In the genomic region with DNA sequence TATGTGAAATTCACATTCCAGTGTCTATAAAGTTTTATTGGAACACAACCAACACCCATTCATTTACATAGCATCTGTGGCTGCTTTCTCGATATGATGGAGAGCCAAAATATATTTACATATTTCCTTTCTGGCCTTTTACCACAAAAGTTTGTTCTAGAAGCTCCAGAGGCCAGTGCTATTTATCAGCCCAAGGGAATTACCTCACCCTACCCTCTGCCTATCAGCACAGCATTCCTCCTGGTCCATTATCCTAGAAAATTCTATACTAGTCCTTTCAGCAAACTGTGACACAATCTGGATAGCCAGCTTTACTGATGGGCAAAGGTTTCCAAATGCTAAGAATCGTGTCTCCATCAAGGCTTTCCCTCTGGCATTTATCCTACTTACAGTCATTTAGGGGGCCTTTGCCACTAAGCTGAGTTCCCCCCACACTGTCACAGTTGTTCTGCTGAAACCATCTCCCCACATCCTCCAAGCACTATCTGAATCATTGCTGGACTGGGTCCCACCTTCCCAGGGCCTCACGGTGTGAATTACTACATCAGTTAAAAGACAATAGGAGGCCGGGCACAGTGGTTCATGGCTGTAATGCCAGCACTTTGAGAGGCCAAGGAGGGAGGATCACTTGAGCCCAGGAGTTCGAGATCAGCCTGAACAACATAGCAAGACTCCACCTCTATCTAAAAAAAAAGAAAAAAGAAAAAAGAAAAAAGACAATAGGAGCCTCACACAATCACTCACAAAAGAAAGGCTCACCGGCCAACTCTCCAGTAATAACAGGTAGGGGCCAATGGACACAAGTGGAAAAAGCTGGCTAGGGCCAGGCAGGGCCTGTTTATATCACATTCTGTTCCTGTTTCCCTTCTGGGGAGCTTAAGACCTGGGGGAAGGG, we compare ENCODE assay signal across 10 cellular contexts. TPM values are rescaled to one million over a fixed set of nuclear protein-coding genes. Genes with fewer than 3 reads are reported as not detected.
DNase-seq lines count a peak whose midpoint lies in the region; ATAC-seq and TF ChIP-seq lines count a peak whose summit lies in the region.
"Had no signal": no experiment of that assay in that cellular context is flagged by ENCODE, and none has a peak within 500 bp of the region (broad histone marks: within the 10 kb centered on the region; RNA-seq: fewer than 3 reads in every experiment).

No MANE protein-coding gene starts in this region.

- no peak overlapping the region for H2AFZ ChIP-seq in mammary epithelial cell (ENCODE audit: low read depth, low read length)

- no peak overlapping the region for H3K4me3 ChIP-seq in mammary epithelial cell (replicated peaks in 1 of 3; ENCODE audit: insufficient read depth in 1 of 3, low read depth in 2 of 3, low read length in 3 of 3)

- H3K27ac ChIP-seq in mammary epithelial cell (ENCODE audit: insufficient read depth, low read depth, low read length), result no peak overlapping the region

- H3K4me3 Mint-ChIP-seq in MCF 10A (ENCODE audit: unreplicated experiment), result no peak overlapping the region
- no peak overlapping the region for H3K4me3 Mint-ChIP-seq in chondrocyte (ENCODE audit: unreplicated experiment)
- peak overlapping the region; percentile 83 to 85 for H3K4me3 Mint-ChIP-seq in stimulated activated naive CD8-positive, alpha-beta T cell treated with anti-CD3 and anti-CD28 coated beads, Interleukin-15, amount 100 ng/mL, for 72 hours

- CTCF ChIA-PET in MCF 10A (lab: Yijun Ruan, JAX) (interaction anchor here (0.6 to 0.7 kb wide), 3 partner anchors 18 to 23 kb away, joined by 3 to 4 read pairs (median 4); no protein-coding TSS in a partner anchor), mammary epithelial cell (lab: Charles Lee; ENCODE audit: low non-redundant PET) (no interaction called here)

- no peak overlapping the region for H3K9ac ChIP-seq in mammary epithelial cell (ENCODE audit: insufficient read depth, low read length)

- BruUV-seq in MCF 10A (replicated peaks; lab: Mats Ljungman, UMichigan) (no TSS peak), mammary epithelial cell (replicated peaks; lab: Mats Ljungman, UMichigan) (no TSS peak)

- H3K36me3 Mint-ChIP-seq in MCF 10A (ENCODE audit: insufficient read depth, unreplicated experiment) (no peaks in the 10 kb centered on the region), chondrocyte (ENCODE audit: low read depth) (peaks cover 5% of the 10 kb centered on the region)

- WGBS in mammary epithelial cell (ENCODE audit: low coverage, missing lambda C conversion rate), result 82% methylated on average over 6 of the region's 6 CpGs

- H3K4me2 ChIP-seq in mammary epithelial cell (ENCODE audit: insufficient read depth, low read depth, low read length), result no peak overlapping the region

- intact Hi-C loops in MCF 10A (cut with micrococcal nuclease) (no loop called here), mammary epithelial cell (cut with micrococcal nuclease) (no loop called here)

- peaks cover 29% of the 10 kb centered on the region for H3K4me1 ChIP-seq in mammary epithelial cell (ENCODE audit: insufficient read depth, low read length)

- H3K27ac Mint-ChIP-seq in MCF 10A (ENCODE audit: low read depth, unreplicated experiment) (no peak overlapping the region), chondrocyte (ENCODE audit: unreplicated experiment) (peak overlapping the region; percentile 82)
- H3K27ac Mint-ChIP-seq in stimulated activated naive CD8-positive, alpha-beta T cell treated with anti-CD3 and anti-CD28 coated beads, Interleukin-15, amount 100 ng/mL, for 72 hours, result peak overlapping the region; percentile 80 to 96

- dilution Hi-C loops in mammary epithelial cell (cut with HindIII; ENCODE audit: low sequenced_read_pairs), result no loop called here

- POLR2A ChIA-PET in MCF 10A (lab: Yijun Ruan, JAX), result interaction anchor here (0.6 to 1.9 kb wide), 4 partner anchors 16 to 993 kb away, joined by 3 to 5 read pairs (median 3); no protein-coding TSS in a partner anchor

- ATAC-seq in HG03457 (IDR thresholded peaks at IDR 0.05; ENCODE audit: unreplicated experiment) (peak; percentile 38), GM21576 (IDR thresholded peaks at IDR 0.05; ENCODE audit: unreplicated experiment) (no peak)
- peak; percentile 95 for ATAC-seq in stimulated activated naive CD8-positive, alpha-beta T cell treated with anti-CD3 and anti-CD28 coated beads, Interleukin-15, amount 100 ng/mL, for 72 hours

- H3K9me3 ChIP-seq in mammary epithelial cell (replicated peaks; ENCODE audit: insufficient read depth, low read length), result no peaks in the 10 kb centered on the region

- no peaks in the 10 kb centered on the region for H4K20me1 ChIP-seq in mammary epithelial cell (ENCODE audit: insufficient read depth, low read length)

- H3K27me3 ChIP-seq in mammary epithelial cell (ENCODE audit: insufficient read depth, low read length), result no peaks in the 10 kb centered on the region

- H3K4me1 Mint-ChIP-seq in MCF 10A (ENCODE audit: insufficient read depth, unreplicated experiment), result peaks cover 38% of the 10 kb centered on the region
- H3K4me1 Mint-ChIP-seq in chondrocyte (ENCODE audit: low read depth), result peaks cover 47% of the 10 kb centered on the region
- peaks cover 90% of the 10 kb centered on the region for H3K4me1 Mint-ChIP-seq in stimulated activated naive CD8-positive, alpha-beta T cell treated with anti-CD3 and anti-CD28 coated beads, Interleukin-15, amount 100 ng/mL, for 72 hours

- H3K9me3 Mint-ChIP-seq in MCF 10A (ENCODE audit: unreplicated experiment) (no peaks in the 10 kb centered on the region), chondrocyte (ENCODE audit: low read depth) (no peaks in the 10 kb centered on the region)
- H3K9me3 Mint-ChIP-seq in stimulated activated naive CD8-positive, alpha-beta T cell treated with anti-CD3 and anti-CD28 coated beads, Interleukin-15, amount 100 ng/mL, for 72 hours, result no peaks in the 10 kb centered on the region

- in situ Hi-C loops in mammary epithelial cell (cut with MboI; ENCODE audit: low sequenced_read_pairs in 2 of 2), result loop anchor here in 1 of 2 donors (25.0 kb wide), 1 partner anchor 242 kb away; no protein-coding TSS in a partner anchor

- H3K27me3 Mint-ChIP-seq in MCF 10A (ENCODE audit: insufficient read depth, unreplicated experiment), result no peaks in the 10 kb centered on the region
- no peaks in the 10 kb centered on the region for H3K27me3 Mint-ChIP-seq in chondrocyte (ENCODE audit: low read depth)
- H3K27me3 Mint-ChIP-seq in stimulated activated naive CD8-positive, alpha-beta T cell treated with anti-CD3 and anti-CD28 coated beads, Interleukin-15, amount 100 ng/mL, for 72 hours, result no peaks in the 10 kb centered on the region

- H3K36me3 ChIP-seq in mammary epithelial cell (ENCODE audit: insufficient read depth, low read length), result no peaks in the 10 kb centered on the region

- TF ChIP-seq CTCF in MCF 10A (IDR thresholded peaks at IDR 0.05; ENCODE audit: unreplicated experiment) (no peak), mammary epithelial cell (conservative IDR thresholded peaks at IDR 0.05 in 1 of 2, IDR thresholded peaks at IDR 0.05 in 1 of 2; ENCODE audit: extremely low read depth in 1 of 2, insufficient read depth in 1 of 2, low read depth in 1 of 2, low read length in 2 of 2) (no peak), chondrocyte (IDR thresholded peaks at IDR 0.05) (no peak)

- peak; percentile 56 for DNase-seq in MCF 10A (ENCODE audit: unreplicated experiment)
- no peak for DNase-seq in mammary epithelial cell
- DNase-seq in chondrocyte (ENCODE audit: low spot score), result no peak
- DNase-seq in stimulated activated naive CD8-positive, alpha-beta T cell treated with anti-CD3 and anti-CD28 coated beads, Interleukin-15, amount 100 ng/mL, for 72 hours, result peak in 1 of 2 donors; percentile 64
- DNase-seq in Ammon's horn (ENCODE audit: low spot score), result no peak
- DNase-seq in GM03348 (ENCODE audit: low spot score), result no peak
- DNase-seq: activated effector memory CD4-positive, alpha-beta T cell treated with anti-CD3 and anti-CD28 coated beads, Interleukin-2, amount 50 U/mL, for 16 hours; DMS153 had no signal

- no peaks in the 10 kb centered on the region for H3K79me2 ChIP-seq in mammary epithelial cell (ENCODE audit: insufficient read depth, low read length)

RNA-seq across cellular contexts. Expression of a gene that starts 12.1 kb away (rescaled TPM):
- total RNA-seq in MCF 10A (2022) (8.9 and 9.5 TPM in 2 replicates), mammary epithelial cell (10 to 100 TPM in 1 of 2 donors, 1 to 10 TPM in 1; 3.5 to 13.0 TPM), chondrocyte (21.4 to 22.3 TPM (median 22.0 TPM) in 3 replicates)
- polyA plus RNA-seq in mammary epithelial cell, result 2.4 TPM
- polyA minus RNA-seq in mammary epithelial cell, result 13.3 TPM

RNA-seq across cellular contexts. Expression of a gene that starts 30.5 kb away (rescaled TPM):
- total RNA-seq in MCF 10A (2022) (32.2 and 39.8 TPM in 2 replicates), mammary epithelial cell (10 to 100 TPM; 21.2 to 34.6 TPM), chondrocyte (30.9 to 38.9 TPM (median 33.4 TPM) in 3 replicates)
- 30.5 TPM for polyA plus RNA-seq in mammary epithelial cell
- polyA minus RNA-seq in mammary epithelial cell, result 17.2 TPM

Comparison
In these comparisons a context has a peak if more than half of its experiments do, and no peak if none do; other contexts are left out.
1. H3K4me3 Mint-ChIP-seq: peak in stimulated activated naive CD8-positive, alpha-beta T cell treated with anti-CD3 and anti-CD28 coated beads, Interleukin-15, amount 100 ng/mL, for 72 hours (2 of 2); none in MCF 10A (single experiment) and chondrocyte (single experiment).